In genomic region chr4:90024519-90024918, GRCh38 we compare ENCODE assay signal across 2 cellular contexts.
TF ChIP-seq lines count a peak whose summit lies in the region.

No MANE protein-coding gene starts in this region.

TF ChIP-seq in HCT116, 20 proteins besides CTCF, POLR2A, EP300 and RAD21 (continued from another document):
- TF ChIP-seq SIN3A (IDR thresholded peaks at IDR 0.05; ENCODE audit: low read depth) (no peak), FOSL1 (IDR thresholded peaks at IDR 0.05; ENCODE audit: low read depth) (no peak), CEBPB (IDR thresholded peaks at IDR 0.05; ENCODE audit: low read depth) (no peak), ZNF274 (IDR thresholded peaks at IDR 0.05; ENCODE audit: low read depth, low read length) (no peak)
- TF ChIP-seq, protein P1, sequence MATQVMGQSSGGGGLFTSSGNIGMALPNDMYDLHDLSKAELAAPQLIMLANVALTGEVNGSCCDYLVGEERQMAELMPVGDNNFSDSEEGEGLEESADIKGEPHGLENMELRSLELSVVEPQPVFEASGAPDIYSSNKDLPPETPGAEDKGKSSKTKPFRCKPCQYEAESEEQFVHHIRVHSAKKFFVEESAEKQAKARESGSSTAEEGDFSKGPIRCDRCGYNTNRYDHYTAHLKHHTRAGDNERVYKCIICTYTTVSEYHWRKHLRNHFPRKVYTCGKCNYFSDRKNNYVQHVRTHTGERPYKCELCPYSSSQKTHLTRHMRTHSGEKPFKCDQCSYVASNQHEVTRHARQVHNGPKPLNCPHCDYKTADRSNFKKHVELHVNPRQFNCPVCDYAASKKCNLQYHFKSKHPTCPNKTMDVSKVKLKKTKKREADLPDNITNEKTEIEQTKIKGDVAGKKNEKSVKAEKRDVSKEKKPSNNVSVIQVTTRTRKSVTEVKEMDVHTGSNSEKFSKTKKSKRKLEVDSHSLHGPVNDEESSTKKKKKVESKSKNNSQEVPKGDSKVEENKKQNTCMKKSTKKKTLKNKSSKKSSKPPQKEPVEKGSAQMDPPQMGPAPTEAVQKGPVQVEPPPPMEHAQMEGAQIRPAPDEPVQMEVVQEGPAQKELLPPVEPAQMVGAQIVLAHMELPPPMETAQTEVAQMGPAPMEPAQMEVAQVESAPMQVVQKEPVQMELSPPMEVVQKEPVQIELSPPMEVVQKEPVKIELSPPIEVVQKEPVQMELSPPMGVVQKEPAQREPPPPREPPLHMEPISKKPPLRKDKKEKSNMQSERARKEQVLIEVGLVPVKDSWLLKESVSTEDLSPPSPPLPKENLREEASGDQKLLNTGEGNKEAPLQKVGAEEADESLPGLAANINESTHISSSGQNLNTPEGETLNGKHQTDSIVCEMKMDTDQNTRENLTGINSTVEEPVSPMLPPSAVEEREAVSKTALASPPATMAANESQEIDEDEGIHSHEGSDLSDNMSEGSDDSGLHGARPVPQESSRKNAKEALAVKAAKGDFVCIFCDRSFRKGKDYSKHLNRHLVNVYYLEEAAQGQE (IDR thresholded peaks at IDR 0.05; ENCODE audit: low read depth), result no peak
TF ChIP-seq in HCT116: peak in this region for 0.

TF ChIP-seq in SK-N-SH treated with all-trans-retinoic acid at 6 μM for 48 hours, 23 proteins besides CTCF, POLR2A, EP300 and RAD21 (continued from another document):
- TF ChIP-seq, protein P2, sequence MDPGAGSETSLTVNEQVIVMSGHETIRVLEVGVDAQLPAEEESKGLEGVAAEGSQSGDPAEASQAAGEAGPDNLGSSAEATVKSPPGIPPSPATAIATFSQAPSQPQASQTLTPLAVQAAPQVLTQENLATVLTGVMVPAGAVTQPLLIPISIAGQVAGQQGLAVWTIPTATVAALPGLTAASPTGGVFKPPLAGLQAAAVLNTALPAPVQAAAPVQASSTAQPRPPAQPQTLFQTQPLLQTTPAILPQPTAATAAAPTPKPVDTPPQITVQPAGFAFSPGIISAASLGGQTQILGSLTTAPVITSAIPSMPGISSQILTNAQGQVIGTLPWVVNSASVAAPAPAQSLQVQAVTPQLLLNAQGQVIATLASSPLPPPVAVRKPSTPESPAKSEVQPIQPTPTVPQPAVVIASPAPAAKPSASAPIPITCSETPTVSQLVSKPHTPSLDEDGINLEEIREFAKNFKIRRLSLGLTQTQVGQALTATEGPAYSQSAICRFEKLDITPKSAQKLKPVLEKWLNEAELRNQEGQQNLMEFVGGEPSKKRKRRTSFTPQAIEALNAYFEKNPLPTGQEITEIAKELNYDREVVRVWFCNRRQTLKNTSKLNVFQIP (CRISPR knock-in tag; IDR thresholded peaks at IDR 0.05; ENCODE audit: borderline replicate concordance, low read depth), result no peak
- TF ChIP-seq ESRRG (CRISPR knock-in tag; IDR thresholded peaks at IDR 0.05), result no peak
- no peak for TF ChIP-seq ZFP3 (CRISPR knock-in tag; IDR thresholded peaks at IDR 0.05)
- TF ChIP-seq, protein P3, sequence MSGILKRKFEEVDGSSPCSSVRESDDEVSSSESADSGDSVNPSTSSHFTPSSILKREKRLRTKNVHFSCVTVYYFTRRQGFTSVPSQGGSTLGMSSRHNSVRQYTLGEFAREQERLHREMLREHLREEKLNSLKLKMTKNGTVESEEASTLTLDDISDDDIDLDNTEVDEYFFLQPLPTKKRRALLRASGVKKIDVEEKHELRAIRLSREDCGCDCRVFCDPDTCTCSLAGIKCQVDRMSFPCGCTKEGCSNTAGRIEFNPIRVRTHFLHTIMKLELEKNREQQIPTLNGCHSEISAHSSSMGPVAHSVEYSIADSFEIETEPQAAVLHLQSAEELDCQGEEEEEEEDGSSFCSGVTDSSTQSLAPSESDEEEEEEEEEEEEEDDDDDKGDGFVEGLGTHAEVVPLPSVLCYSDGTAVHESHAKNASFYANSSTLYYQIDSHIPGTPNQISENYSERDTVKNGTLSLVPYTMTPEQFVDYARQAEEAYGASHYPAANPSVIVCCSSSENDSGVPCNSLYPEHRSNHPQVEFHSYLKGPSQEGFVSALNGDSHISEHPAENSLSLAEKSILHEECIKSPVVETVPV (CRISPR knock-in tag; IDR thresholded peaks at IDR 0.05), result no peak
